27 cellular contexts compared by ENCODE assay signal in the genomic region with DNA sequence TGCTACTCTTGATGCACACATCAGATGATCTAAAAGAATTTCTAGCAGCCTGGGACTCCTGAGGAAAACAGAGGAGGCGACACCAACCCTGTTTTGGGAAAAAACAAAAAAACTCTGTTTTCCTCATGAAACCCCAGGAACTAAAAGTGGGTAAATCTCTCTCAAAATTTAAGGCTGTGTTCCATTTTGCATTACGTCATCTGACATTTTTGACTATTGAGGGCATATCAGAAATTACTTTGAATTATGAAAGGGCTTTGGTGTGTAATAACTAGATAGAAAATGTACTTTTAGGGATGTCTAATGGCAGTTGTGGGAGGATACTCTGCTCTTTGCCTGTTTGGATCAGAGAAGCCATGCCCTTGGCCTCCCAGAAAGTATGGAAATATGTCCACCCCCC.
"Had no signal": no experiment of that assay in that cellular context is flagged by ENCODE, and none has a peak within 500 bp of the region (broad histone marks: within the 10 kb centered on the region; RNA-seq: fewer than 3 reads in every experiment).

No MANE protein-coding gene starts in this region.

- H3K9me3 ChIP-seq: gastrocnemius medialis, lower lobe of right lung, mucosa of descending colon had no signal

- H3K4me1 ChIP-seq: esophagus squamous epithelium, gastrocnemius medialis, heart right ventricle, left lung, lower lobe of right lung had no signal

- H3K36me3 ChIP-seq: esophagus squamous epithelium, gastrocnemius medialis, heart right ventricle, left lung, lower lobe of right lung had no signal

- DNase-seq: dermis blood vessel endothelial cell; dorsolateral prefrontal cortex; effector CD4-positive, alpha-beta T cell; effector memory CD4-positive, alpha-beta T cell; erythroblast; esophagus squamous epithelium; foreskin fibroblast; foreskin melanocyte; gastrocnemius medialis; glutamatergic neuron; head of caudate nucleus; heart right ventricle; hippocampal formation; left cardiac atrium; left ventricle myocardium superior; lower lobe of right lung; mesenchymal stem cell; mucosa of descending colon; naive B cell had no signal

- ATAC-seq: esophagus mucosa, gastrocnemius medialis, heart right ventricle, left cardiac atrium, left lung, left ventricle myocardium superior, lower lobe of right lung, mucosa of descending colon had no signal

- H3K4me3 ChIP-seq: coronary artery, dorsolateral prefrontal cortex, esophagus squamous epithelium, gastrocnemius medialis, heart right ventricle, left lung, lower lobe of right lung, mucosa of descending colon had no signal

- FAIRE-seq: colon, endothelial cell of umbilical vein, islet of Langerhans, keratinocyte had no signal

- H3K27me3 ChIP-seq: dorsolateral prefrontal cortex, esophagus squamous epithelium, gastrocnemius medialis, heart right ventricle, left lung had no signal

- H3K27ac ChIP-seq: coronary artery, dorsolateral prefrontal cortex, epithelial cell of prostate, esophagus squamous epithelium, gastrocnemius medialis, heart right ventricle, left lung, lower lobe of right lung had no signal
